Comparison of ENCODE assay signal across 21 cellular contexts in the genomic region with DNA sequence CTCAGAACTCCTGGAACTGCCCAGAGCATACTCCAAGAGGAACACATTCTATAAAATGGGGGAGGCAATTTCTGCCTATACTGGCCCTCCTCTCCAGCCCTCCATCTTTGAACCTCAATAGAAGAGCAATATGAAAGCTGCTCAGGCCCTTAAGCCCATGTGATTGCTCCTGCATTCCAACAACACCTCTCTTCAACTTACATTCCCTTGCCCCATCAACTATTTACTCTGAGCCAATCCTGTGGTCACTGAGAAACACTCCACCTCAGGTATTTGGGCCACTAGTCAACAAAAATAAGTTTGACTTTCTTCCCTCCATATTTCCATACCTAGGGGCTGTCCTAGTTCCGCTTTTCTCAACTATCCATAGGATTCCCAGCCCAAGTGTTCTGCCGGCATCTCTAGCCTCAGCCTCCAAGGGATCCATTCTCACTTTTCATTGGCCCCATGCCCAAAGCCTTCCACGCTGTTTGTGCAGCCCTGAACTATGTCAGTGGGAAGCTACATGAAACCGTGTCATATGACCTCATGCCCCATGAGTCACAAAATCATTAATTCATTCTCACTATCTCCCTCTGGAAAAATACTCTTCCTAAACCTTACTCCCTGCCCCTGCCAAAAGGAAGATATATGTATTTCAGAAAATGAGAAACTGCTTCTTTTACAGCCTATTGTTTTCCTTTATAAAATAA.
DNase-seq lines count a peak whose midpoint lies in the region; ATAC-seq, FAIRE-seq and TF ChIP-seq lines count a peak whose summit lies in the region.
"Had no signal": no experiment of that assay in that cellular context is flagged by ENCODE, and none has a peak within 500 bp of the region (broad histone marks: within the 10 kb centered on the region; RNA-seq: fewer than 3 reads in every experiment).

No MANE protein-coding gene starts in this region.

- no peak overlapping the region for H2AFZ ChIP-seq in astrocyte (ENCODE audit: low read depth, low read length)

- H3K4me3 ChIP-seq in HEK293 (ENCODE audit: low read depth, low read length) (no peak overlapping the region), astrocyte (ENCODE audit: insufficient read depth, low read depth, low read length) (no peak overlapping the region), fibroblast of villous mesenchyme (ENCODE audit: low read depth, low read length) (no peak overlapping the region)
- H3K4me3 ChIP-seq: cardiac muscle cell, lung, right lobe of liver, tibial artery had no signal

- no peaks in the 10 kb centered on the region for H3K79me2 ChIP-seq in astrocyte (ENCODE audit: insufficient read depth, low read length)

- no peak for ATAC-seq in stimulated activated effector memory CD8-positive, alpha-beta T cell treated with anti-CD3 and anti-CD28 coated beads, Interleukin-12 subunit alpha, Interleukin-12 subunit beta, amount 100 ng/mL, for 72 hours
- no peak for ATAC-seq in left ventricle myocardium superior
- ATAC-seq: right lobe of liver had no signal

- H3K9me3 Mint-ChIP-seq in astrocyte (ENCODE audit: unreplicated experiment) = peaks cover 4% of the 10 kb centered on the region
- H3K9me3 Mint-ChIP-seq in stimulated activated effector memory CD8-positive, alpha-beta T cell treated with anti-CD3 and anti-CD28 coated beads, Interleukin-12 subunit alpha, Interleukin-12 subunit beta, amount 100 ng/mL, for 72 hours = peaks cover 10% of the 10 kb centered on the region

- no peaks in the 10 kb centered on the region for H4K20me1 ChIP-seq in astrocyte (ENCODE audit: insufficient read depth, low read length)

- no peaks in the 10 kb centered on the region for H3K4me1 Mint-ChIP-seq in astrocyte (ENCODE audit: low read depth, unreplicated experiment)
- no peaks in the 10 kb centered on the region for H3K4me1 Mint-ChIP-seq in stimulated activated effector memory CD8-positive, alpha-beta T cell treated with anti-CD3 and anti-CD28 coated beads, Interleukin-12 subunit alpha, Interleukin-12 subunit beta, amount 100 ng/mL, for 72 hours
- H3K4me1 Mint-ChIP-seq: activated naive CD4-positive, alpha-beta T cell treated with anti-CD3 and anti-CD28 coated beads, Interleukin-2, amount 50 U/mL, for 24 hours had no signal

- H3K4me1 ChIP-seq in HEK293 (ENCODE audit: control insufficient read depth, insufficient read depth, low read length) (no peaks in the 10 kb centered on the region), astrocyte (ENCODE audit: insufficient read depth, low read length) (no peaks in the 10 kb centered on the region)
- H3K4me1 ChIP-seq: right lobe of liver, tibial artery had no signal

- CTCF ChIA-PET in HEK293 (lab: Yijun Ruan, JAX) = no interaction called here

- POLR2A ChIA-PET in HEK293 (lab: Yijun Ruan, JAX) = no interaction called here

- H3K27ac ChIP-seq in HEK293 (ENCODE audit: extremely low read depth, low read depth, low read length) (no peak overlapping the region), astrocyte (ENCODE audit: low read depth, low read length) (no peak overlapping the region)
- H3K27ac ChIP-seq: cardiac muscle cell, right lobe of liver, tibial artery had no signal

- no peak overlapping the region for H3K4me3 Mint-ChIP-seq in astrocyte (ENCODE audit: unreplicated experiment)
- no peak overlapping the region for H3K4me3 Mint-ChIP-seq in stimulated activated effector memory CD8-positive, alpha-beta T cell treated with anti-CD3 and anti-CD28 coated beads, Interleukin-12 subunit alpha, Interleukin-12 subunit beta, amount 100 ng/mL, for 72 hours
- H3K4me3 Mint-ChIP-seq: activated naive CD4-positive, alpha-beta T cell treated with anti-CD3 and anti-CD28 coated beads, Interleukin-2, amount 50 U/mL, for 24 hours had no signal

- FAIRE-seq in astrocyte (lab: Jason Lieb, UNC) = no peak
- FAIRE-seq: HTR-8/SVneo, RCC 7860 had no signal

- H3K36me3 ChIP-seq in HEK293 (ENCODE audit: control insufficient read depth in 2 of 2, insufficient read depth in 1 of 2, low read length in 2 of 2) (no peaks in the 10 kb centered on the region), astrocyte (ENCODE audit: insufficient read depth, low read length) (no peaks in the 10 kb centered on the region)
- H3K36me3 ChIP-seq: cardiac muscle cell, right lobe of liver, tibial artery had no signal

- H3K27me3 Mint-ChIP-seq in astrocyte (ENCODE audit: low read depth, unreplicated experiment) = peaks cover 3% of the 10 kb centered on the region

- intact Hi-C loops in left ventricle myocardium superior (cut with micrococcal nuclease) = no loop called here

- H3K9me3 ChIP-seq in HEK293 (ENCODE audit: control insufficient read depth, insufficient read depth, low read depth, low read length) (no peaks in the 10 kb centered on the region), astrocyte (ENCODE audit: insufficient read depth, low read depth, low read length) (peaks cover 2% of the 10 kb centered on the region)
- H3K9me3 ChIP-seq: right lobe of liver, SK-N-SH, tibial artery had no signal

- H3K27me3 ChIP-seq in astrocyte (ENCODE audit: insufficient read depth, low read length) = no peaks in the 10 kb centered on the region
- H3K27me3 ChIP-seq: cardiac muscle cell, right lobe of liver had no signal

- no peak overlapping the region for H3K9ac ChIP-seq in astrocyte (ENCODE audit: low read length)
- H3K9ac ChIP-seq: SK-N-SH had no signal

- peak overlapping the region; percentile 66 for H3K27ac Mint-ChIP-seq in astrocyte (ENCODE audit: unreplicated experiment)
- no peak overlapping the region for H3K27ac Mint-ChIP-seq in stimulated activated effector memory CD8-positive, alpha-beta T cell treated with anti-CD3 and anti-CD28 coated beads, Interleukin-12 subunit alpha, Interleukin-12 subunit beta, amount 100 ng/mL, for 72 hours
- H3K27ac Mint-ChIP-seq: activated naive CD4-positive, alpha-beta T cell treated with anti-CD3 and anti-CD28 coated beads, Interleukin-2, amount 50 U/mL, for 24 hours had no signal

- TF ChIP-seq CTCF in HEK293 (tag by site-specific recombination; IDR thresholded peaks at IDR 0.05) (no peak), astrocyte (IDR thresholded peaks at IDR 0.05; ENCODE audit: insufficient read depth, low read depth, low read length) (no peak), fibroblast of villous mesenchyme (IDR thresholded peaks at IDR 0.05; ENCODE audit: insufficient read depth, low read depth, low read length) (no peak)

- DNase-seq in astrocyte (ENCODE audit: low read depth) = peak; percentile 27
- peak; percentile 2 for DNase-seq in fibroblast of villous mesenchyme (ENCODE audit: low read depth)
- DNase-seq in smooth muscle cell of the brain vasculature (ENCODE audit: low read depth, low spot score) = peak; percentile 62
- DNase-seq in middle frontal gyrus (ENCODE audit: extremely low spot score, low spot score) = no peak
- no peak for DNase-seq in stimulated activated effector memory CD8-positive, alpha-beta T cell treated with anti-CD3 and anti-CD28 coated beads, Interleukin-12 subunit alpha, Interleukin-12 subunit beta, amount 100 ng/mL, for 72 hours (ENCODE audit: low spot score in 2 of 2)
- DNase-seq in left ventricle myocardium superior = no peak
- DNase-seq: activated T-cell treated with anti-CD3 and anti-CD28 coated beads, Interleukin-2, amount 50 U/mL, for 48 hours; erythroblast; head of caudate nucleus; NCI-H146; occipital lobe; right lobe of liver; SK-N-SH; stimulated activated naive CD4-positive, alpha-beta T cell treated with Interleukin-2 at 50 U/mL for 16 hours; tibial artery had no signal

- H3K36me3 Mint-ChIP-seq in astrocyte (ENCODE audit: low read depth, unreplicated experiment) = peaks cover 2% of the 10 kb centered on the region
- H3K36me3 Mint-ChIP-seq in stimulated activated effector memory CD8-positive, alpha-beta T cell treated with anti-CD3 and anti-CD28 coated beads, Interleukin-12 subunit alpha, Interleukin-12 subunit beta, amount 100 ng/mL, for 72 hours = no peaks in the 10 kb centered on the region

- H3K4me2 ChIP-seq in astrocyte (ENCODE audit: low read length) = no peak overlapping the region
- H3K4me2 ChIP-seq: SK-N-SH had no signal

TF ChIP-seq in HEK293, 187 proteins besides CTCF, POLR2A, EP300 and RAD21:
- peak; percentile 77 for TF ChIP-seq ZBTB21 (tag by site-specific recombination; IDR thresholded peaks at IDR 0.05)
- TF ChIP-seq ZNF623 (tag by site-specific recombination; IDR thresholded peaks at IDR 0.05) = no peak
- TF ChIP-seq ZNF660 (tag by site-specific recombination; IDR thresholded peaks at IDR 0.05) = 0 out of 2 replicates have a peak, but pooled peaks have one; percentile 38
- TF ChIP-seq, protein P1, sequence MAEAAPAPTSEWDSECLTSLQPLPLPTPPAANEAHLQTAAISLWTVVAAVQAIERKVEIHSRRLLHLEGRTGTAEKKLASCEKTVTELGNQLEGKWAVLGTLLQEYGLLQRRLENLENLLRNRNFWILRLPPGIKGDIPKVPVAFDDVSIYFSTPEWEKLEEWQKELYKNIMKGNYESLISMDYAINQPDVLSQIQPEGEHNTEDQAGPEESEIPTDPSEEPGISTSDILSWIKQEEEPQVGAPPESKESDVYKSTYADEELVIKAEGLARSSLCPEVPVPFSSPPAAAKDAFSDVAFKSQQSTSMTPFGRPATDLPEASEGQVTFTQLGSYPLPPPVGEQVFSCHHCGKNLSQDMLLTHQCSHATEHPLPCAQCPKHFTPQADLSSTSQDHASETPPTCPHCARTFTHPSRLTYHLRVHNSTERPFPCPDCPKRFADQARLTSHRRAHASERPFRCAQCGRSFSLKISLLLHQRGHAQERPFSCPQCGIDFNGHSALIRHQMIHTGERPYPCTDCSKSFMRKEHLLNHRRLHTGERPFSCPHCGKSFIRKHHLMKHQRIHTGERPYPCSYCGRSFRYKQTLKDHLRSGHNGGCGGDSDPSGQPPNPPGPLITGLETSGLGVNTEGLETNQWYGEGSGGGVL (tag by site-specific recombination; IDR thresholded peaks at IDR 0.05) = peak; percentile 23; the same call in 1 of the 2 replicates
- no peak for TF ChIP-seq ZNF768 (tag by site-specific recombination; IDR thresholded peaks at IDR 0.05)
- TF ChIP-seq, protein P2, sequence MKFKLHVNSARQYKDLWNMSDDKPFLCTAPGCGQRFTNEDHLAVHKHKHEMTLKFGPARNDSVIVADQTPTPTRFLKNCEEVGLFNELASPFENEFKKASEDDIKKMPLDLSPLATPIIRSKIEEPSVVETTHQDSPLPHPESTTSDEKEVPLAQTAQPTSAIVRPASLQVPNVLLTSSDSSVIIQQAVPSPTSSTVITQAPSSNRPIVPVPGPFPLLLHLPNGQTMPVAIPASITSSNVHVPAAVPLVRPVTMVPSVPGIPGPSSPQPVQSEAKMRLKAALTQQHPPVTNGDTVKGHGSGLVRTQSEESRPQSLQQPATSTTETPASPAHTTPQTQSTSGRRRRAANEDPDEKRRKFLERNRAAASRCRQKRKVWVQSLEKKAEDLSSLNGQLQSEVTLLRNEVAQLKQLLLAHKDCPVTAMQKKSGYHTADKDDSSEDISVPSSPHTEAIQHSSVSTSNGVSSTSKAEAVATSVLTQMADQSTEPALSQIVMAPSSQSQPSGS (tag by site-specific recombination; IDR thresholded peaks at IDR 0.05; ENCODE audit: low read depth) = 0 out of 2 replicates have a peak, but pooled peaks have one; percentile 14
- TF ChIP-seq ZNF24 (tag by site-specific recombination; IDR thresholded peaks at IDR 0.05) = peak; percentile 95
- TF ChIP-seq ZNF629 (tag by site-specific recombination; IDR thresholded peaks at IDR 0.05) = peak; percentile 50; the same call in 1 of the 2 replicates
TF ChIP-seq in HEK293: peak in this region for 6.

Comparison
In these comparisons a context has a peak if more than half of its experiments do, and no peak if none do; other contexts are left out.
1. DNase-seq: peak in astrocyte (single experiment), fibroblast of villous mesenchyme (single experiment) and smooth muscle cell of the brain vasculature (single experiment); none in middle frontal gyrus (single experiment), stimulated activated effector memory CD8-positive, alpha-beta T cell treated with anti-CD3 and anti-CD28 coated beads, Interleukin-12 subunit alpha, Interleukin-12 subunit beta, amount 100 ng/mL, for 72 hours (0 of 2) and left ventricle myocardium superior (single experiment).